Comparison of ENCODE assay signal across 31 cellular contexts in the genomic region with DNA sequence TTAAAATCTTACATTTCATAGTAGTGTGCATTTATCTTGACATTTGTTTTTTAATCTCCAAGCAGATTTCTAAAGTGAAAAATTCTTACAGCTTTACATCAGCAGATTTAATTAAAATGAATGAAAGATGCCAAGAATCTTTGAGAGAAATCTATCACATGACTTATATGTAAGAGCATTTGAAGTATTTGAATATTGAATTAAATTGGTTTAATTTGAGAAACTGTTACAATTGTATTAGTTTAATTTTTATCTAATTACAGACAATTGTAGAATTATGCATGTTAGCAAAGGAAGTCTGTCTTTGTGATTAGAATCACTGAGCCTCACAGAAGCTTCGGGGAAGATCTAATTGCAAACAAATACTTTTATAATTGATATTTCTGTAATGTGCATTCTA. TPM values are rescaled to one million over a fixed set of nuclear protein-coding genes. Genes with fewer than 3 reads are reported as not detected.
"Had no signal": no experiment of that assay in that cellular context is flagged by ENCODE, and none has a peak within 500 bp of the region (broad histone marks: within the 10 kb centered on the region; RNA-seq: fewer than 3 reads in every experiment).

No MANE protein-coding gene starts in this region.

- H3K4me3 ChIP-seq: stomach, suprapubic skin, testis, thoracic aorta, thyroid gland, tibial artery, tibial nerve, transverse colon, upper lobe of left lung, upper lobe of right lung, uterus, vagina had no signal

- H3K36me3 ChIP-seq: stomach, suprapubic skin, thoracic aorta, thyroid gland, tibial artery, tibial nerve, transverse colon, upper lobe of left lung, upper lobe of right lung, uterus, vagina had no signal

- DNase-seq: stimulated activated CD4-positive, alpha-beta T cell treated with anti-CD3 and anti-CD28 coated beads, Interleukin-2, amount 100 ng/mL, for 48 hours; stimulated activated CD4-positive, alpha-beta T cell treated with anti-CD3 and anti-CD28 coated beads, Interleukin-4, amount 100 ng/mL, for 1 hour; stimulated activated CD4-positive, alpha-beta T cell treated with anti-CD3 and anti-CD28 coated beads, Interleukin-4, amount 100 ng/mL, for 24 hours; stimulated activated CD4-positive, alpha-beta T cell treated with anti-CD3 and anti-CD28 coated beads, Interleukin-4, amount 100 ng/mL, for 4 hours; stimulated activated CD8-positive, alpha-beta memory T cell treated with anti-CD3 and anti-CD28 coated beads, Interleukin-4, amount 100 ng/mL, for 48 hours; stimulated activated naive B cell treated with anti-CD40 and anti-IgM and Interleukin-4, amounts not matched to agents 10 μg/mL and 1 μg/mL and 100 μg/mL, for 72 hours; stimulated activated naive CD4-positive, alpha-beta T cell; stimulated activated naive CD4-positive, alpha-beta T cell treated with Interleukin-2 at 50 U/mL for 16 hours; stimulated activated naive CD8-positive, alpha-beta T cell treated with anti-CD3 and anti-CD28 coated beads, Interleukin-15, amount 100 ng/mL, for 72 hours; stimulated activated naive CD8-positive, alpha-beta T cell treated with anti-CD3 and anti-CD28 coated beads, Interleukin-15, Interleukin-2, amounts not matched to agents 100 U/mL and 50 U/mL, for 24 hours; stomach; substantia nigra; testis; thyroid gland; tibial artery; transverse colon; trophoblast cell; upper lobe of left lung; upper lobe of right lung; uterus had no signal

- ATAC-seq: stimulated activated effector memory CD8-positive, alpha-beta T cell treated with anti-CD3 and anti-CD28 coated beads, Interleukin-12 subunit alpha, Interleukin-12 subunit beta, amount 100 ng/mL, for 72 hours; stimulated activated memory B cell treated with anti-CD40 and anti-IgM and Interleukin-4, amounts not matched to agents 10 μg/mL and 1 μg/mL and 100 μg/mL, for 72 hours; stimulated activated naive B cell treated with anti-CD40 and anti-IgM and Interleukin-4, amounts not matched to agents 10 μg/mL and 1 μg/mL and 100 μg/mL, for 72 hours; stimulated activated naive CD8-positive, alpha-beta T cell treated with anti-CD3 and anti-CD28 coated beads, Interleukin-15, amount 100 ng/mL, for 72 hours; stimulated activated naive CD8-positive, alpha-beta T cell treated with anti-CD3 and anti-CD28 coated beads, Interleukin-15, Interleukin-2, amounts not matched to agents 100 U/mL and 50 U/mL, for 24 hours; upper lobe of right lung had no signal

- H3K9me3 ChIP-seq: stomach, suprapubic skin, testis, thoracic aorta, thyroid gland, tibial artery, tibial nerve, transverse colon, upper lobe of left lung, upper lobe of right lung, uterus, vagina had no signal

- H3K4me1 ChIP-seq: stomach, suprapubic skin, testis, thyroid gland, tibial artery, tibial nerve, transverse colon, upper lobe of left lung, upper lobe of right lung, uterus, vagina had no signal

- H3K27me3 ChIP-seq: stomach, suprapubic skin, testis, thyroid gland, tibial artery, tibial nerve, transverse colon, upper lobe of left lung, upper lobe of right lung, uterus, vagina had no signal

- FAIRE-seq: urothelium cell line had no signal

- H3K27ac ChIP-seq: stomach, suprapubic skin, testis, thoracic aorta, thyroid gland, tibial artery, tibial nerve, transverse colon, upper lobe of left lung, upper lobe of right lung, uterus, vagina had no signal

RNA-seq across cellular contexts. Expression of gene ASB17, which starts 52.2 kb away (rescaled TPM):
- total RNA-seq: stomach, subcutaneous adipose tissue, suprapubic skin, temporal lobe, thoracic aorta, thyroid gland, tibial nerve, transverse colon, upper lobe of left lung, upper lobe of right lung, ureter, urinary bladder, uterus, vagina had no signal
- polyA plus RNA-seq: stomach, urinary bladder had no signal
